In genomic region chr14:21498540-21499526, GRCh38 we compare ENCODE assay signal across 1 cellular context.
TF ChIP-seq lines count a peak whose summit lies in the region.

No MANE protein-coding gene starts in this region.

TF ChIP-seq in HepG2, 621 proteins besides CTCF, POLR2A, EP300 and RAD21 (continued from another document):
- TF ChIP-seq ZNF430 (CRISPR knock-in tag; IDR thresholded peaks at IDR 0.05), result no peak
- TF ChIP-seq ZFP62 (CRISPR knock-in tag; IDR thresholded peaks at IDR 0.05), result no peak
- TF ChIP-seq BATF2 (CRISPR knock-in tag; IDR thresholded peaks at IDR 0.05), result no peak
- TF ChIP-seq ZNF781 (CRISPR knock-in tag; IDR thresholded peaks at IDR 0.05; ENCODE audit: borderline replicate concordance, not compliant biosample characterization), result no peak
- TF ChIP-seq SALL2 (CRISPR knock-in tag; IDR thresholded peaks at IDR 0.05), result no peak
- TF ChIP-seq MAFK (conservative IDR thresholded peaks at IDR 0.05 in 1 of 2, IDR thresholded peaks at IDR 0.05 in 1 of 2; ENCODE audit: low read length in 2 of 2), result no peak
- TF ChIP-seq ZNF766 (CRISPR knock-in tag; IDR thresholded peaks at IDR 0.05; ENCODE audit: borderline replicate concordance), result no peak
- no peak for TF ChIP-seq CBX1 (IDR thresholded peaks at IDR 0.05; ENCODE audit: low read depth)
- TF ChIP-seq, protein P1, sequence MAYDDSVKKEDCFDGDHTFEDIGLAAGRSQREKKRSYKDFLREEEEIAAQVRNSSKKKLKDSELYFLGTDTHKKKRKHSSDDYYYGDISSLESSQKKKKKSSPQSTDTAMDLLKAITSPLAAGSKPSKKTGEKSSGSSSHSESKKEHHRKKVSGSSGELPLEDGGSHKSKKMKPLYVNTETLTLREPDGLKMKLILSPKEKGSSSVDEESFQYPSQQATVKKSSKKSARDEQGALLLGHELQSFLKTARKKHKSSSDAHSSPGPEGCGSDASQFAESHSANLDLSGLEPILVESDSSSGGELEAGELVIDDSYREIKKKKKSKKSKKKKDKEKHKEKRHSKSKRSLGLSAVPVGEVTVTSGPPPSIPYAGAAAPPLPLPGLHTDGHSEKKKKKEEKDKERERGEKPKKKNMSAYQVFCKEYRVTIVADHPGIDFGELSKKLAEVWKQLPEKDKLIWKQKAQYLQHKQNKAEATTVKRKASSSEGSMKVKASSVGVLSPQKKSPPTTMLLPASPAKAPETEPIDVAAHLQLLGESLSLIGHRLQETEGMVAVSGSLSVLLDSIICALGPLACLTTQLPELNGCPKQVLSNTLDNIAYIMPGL (CRISPR knock-in tag; IDR thresholded peaks at IDR 0.05; ENCODE audit: borderline replicate concordance in 1 of 2, low read depth in 1 of 2), result peak; percentile 47 to 63; a peak in 2 of 4 replicates
- TF ChIP-seq STAT5B (CRISPR knock-in tag; IDR thresholded peaks at IDR 0.05), result no peak
- TF ChIP-seq PAXIP1 (CRISPR knock-in tag; conservative IDR thresholded peaks at IDR 0.05), result 0 out of 2 replicates have a peak, but pooled peaks have one; percentile 7
- 0 out of 2 replicates have a peak, but pooled peaks have one; percentile 15 for TF ChIP-seq MEIS2 (CRISPR knock-in tag; IDR thresholded peaks at IDR 0.05)
- no peak for TF ChIP-seq MZF1 (CRISPR knock-in tag; IDR thresholded peaks at IDR 0.05; ENCODE audit: borderline replicate concordance)
- TF ChIP-seq DRAP1 (CRISPR knock-in tag; IDR thresholded peaks at IDR 0.05), result no peak
- no peak for TF ChIP-seq SIN3B (IDR thresholded peaks at IDR 0.05; ENCODE audit: low read length)
- TF ChIP-seq, protein P2, sequence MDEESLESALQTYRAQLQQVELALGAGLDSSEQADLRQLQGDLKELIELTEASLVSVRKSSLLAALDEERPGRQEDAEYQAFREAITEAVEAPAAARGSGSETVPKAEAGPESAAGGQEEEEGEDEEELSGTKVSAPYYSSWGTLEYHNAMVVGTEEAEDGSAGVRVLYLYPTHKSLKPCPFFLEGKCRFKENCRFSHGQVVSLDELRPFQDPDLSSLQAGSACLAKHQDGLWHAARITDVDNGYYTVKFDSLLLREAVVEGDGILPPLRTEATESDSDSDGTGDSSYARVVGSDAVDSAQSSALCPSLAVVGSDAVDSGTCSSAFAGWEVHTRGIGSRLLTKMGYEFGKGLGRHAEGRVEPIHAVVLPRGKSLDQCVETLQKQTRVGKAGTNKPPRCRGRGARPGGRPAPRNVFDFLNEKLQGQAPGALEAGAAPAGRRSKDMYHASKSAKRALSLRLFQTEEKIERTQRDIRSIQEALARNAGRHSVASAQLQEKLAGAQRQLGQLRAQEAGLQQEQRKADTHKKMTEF (CRISPR knock-in tag; IDR thresholded peaks at IDR 0.05), result 0 out of 2 replicates have a peak, but pooled peaks have one; percentile 15
- TF ChIP-seq NCOA2 (CRISPR knock-in tag; IDR thresholded peaks at IDR 0.05), result no peak
- TF ChIP-seq BHLHE40 (IDR thresholded peaks at IDR 0.05; ENCODE audit: low read length), result no peak
- TF ChIP-seq ZNF543 (CRISPR knock-in tag; IDR thresholded peaks at IDR 0.05), result 0 out of 2 replicates have a peak, but pooled peaks have one; percentile 34
- peak; percentile 32; the same call in 1 of the 2 replicates for TF ChIP-seq ARNT2 (CRISPR knock-in tag; IDR thresholded peaks at IDR 0.05; ENCODE audit: low read depth)
- no peak for TF ChIP-seq PRPF4 (IDR thresholded peaks at IDR 0.05; ENCODE audit: low read depth, low read length, poor library complexity, severe bottlenecking)
- TF ChIP-seq ARID2 (CRISPR knock-in tag; IDR thresholded peaks at IDR 0.05; ENCODE audit: borderline replicate concordance), result no peak
- TF ChIP-seq GABPA (IDR thresholded peaks at IDR 0.05; ENCODE audit: low read depth, low read length), result no peak
- TF ChIP-seq GABPA (CRISPR knock-in tag; IDR thresholded peaks at IDR 0.05; ENCODE audit: low read depth), result 0 out of 2 replicates have a peak, but pooled peaks have one; percentile 11
